ENCODE assay signal across 13 cellular contexts in the genomic region with DNA sequence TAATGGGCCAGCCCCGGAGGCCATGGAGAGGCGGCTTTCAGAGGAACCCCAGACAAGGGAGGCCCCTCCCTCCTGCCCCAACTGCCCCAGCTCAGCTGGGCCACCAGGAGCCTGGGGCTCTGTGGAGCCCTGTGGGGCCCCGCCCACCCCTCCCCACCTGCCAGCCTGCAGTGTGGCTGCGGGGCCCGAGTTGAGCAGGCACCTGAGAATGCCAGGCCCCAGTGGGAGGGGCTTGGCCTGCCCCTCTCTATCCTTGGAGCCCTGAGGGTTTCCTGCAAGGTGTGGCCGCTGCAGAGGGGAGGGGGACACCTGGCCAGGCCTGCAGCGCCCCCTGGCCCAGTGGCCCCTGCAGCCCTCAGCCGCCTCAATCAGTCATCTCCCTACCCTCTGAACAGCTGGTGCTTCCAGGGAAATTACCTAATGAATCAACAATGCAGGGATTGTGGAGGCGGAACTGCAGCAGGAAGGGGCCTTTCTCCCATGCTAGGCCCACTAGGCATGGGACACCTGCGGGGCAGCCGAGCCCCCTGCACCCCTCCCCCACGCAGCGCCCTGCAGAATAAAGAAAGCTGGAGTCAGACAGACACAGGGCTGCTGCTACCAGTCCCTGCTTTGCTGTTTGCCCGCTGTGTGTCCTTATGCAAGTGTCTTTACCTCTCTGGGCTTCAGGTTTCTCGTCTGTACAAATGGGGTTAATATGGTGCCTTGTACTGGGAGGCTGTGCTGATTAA. TPM values are rescaled to one million over a fixed set of nuclear protein-coding genes. Genes with fewer than 3 reads are reported as not detected.
A peak's percentile ranks its signal among the peaks of the same experiment; 100 is the strongest.
DNase-seq lines count a peak whose midpoint lies in the region; FAIRE-seq and TF ChIP-seq lines count a peak whose summit lies in the region.
"Had no signal": no experiment of that assay in that cellular context is flagged by ENCODE, and none has a peak within 500 bp of the region (broad histone marks: within the 10 kb centered on the region; RNA-seq: fewer than 3 reads in every experiment).

No MANE protein-coding gene starts in this region.

- no peak overlapping the region for H3K4me3 Mint-ChIP-seq in glutamatergic neuron (ENCODE audit: unreplicated experiment)
- H3K4me3 Mint-ChIP-seq: activated CD8-positive, alpha-beta memory T cell treated with anti-CD3 and anti-CD28 coated beads, Interleukin-2, amount 10 ng/mL, durations not matched to agents 7 days and 5 days had no signal

- H4K20me1 ChIP-seq in endothelial cell of umbilical vein (replicated peaks; ENCODE audit: control insufficient read depth, extremely low read depth, insufficient read depth, low read length) = no peaks in the 10 kb centered on the region

- H3K79me2 ChIP-seq in endothelial cell of umbilical vein (ENCODE audit: control insufficient read depth, insufficient read depth, low read length) = no peaks in the 10 kb centered on the region

- no peak overlapping the region for H2AFZ ChIP-seq in endothelial cell of umbilical vein (ENCODE audit: low read depth, low read length)

- H3K9me3 ChIP-seq in NT2/D1 (ENCODE audit: insufficient read depth, low read length) (no peaks in the 10 kb centered on the region), endothelial cell of umbilical vein (replicated peaks; ENCODE audit: control insufficient read depth, insufficient read depth, low read length) (no peaks in the 10 kb centered on the region), tibial nerve (no peaks in the 10 kb centered on the region)
- H3K9me3 ChIP-seq: heart left ventricle, transverse colon had no signal

- POLR2A ChIA-PET in endothelial cell of umbilical vein (lab: Charles Lee) = no interaction called here

- no peaks in the 10 kb centered on the region for H3K36me3 ChIP-seq in NT2/D1 (ENCODE audit: insufficient read depth, insufficient read length, low read length)
- H3K36me3 ChIP-seq in endothelial cell of umbilical vein (ENCODE audit: control insufficient read depth in 2 of 2, extremely low read depth in 1 of 2, insufficient read depth in 2 of 2, low read length in 2 of 2) = no peaks in the 10 kb centered on the region
- H3K36me3 ChIP-seq in tibial nerve = no peaks in the 10 kb centered on the region
- H3K36me3 ChIP-seq: heart left ventricle, transverse colon had no signal

- CTCF ChIA-PET in endothelial cell of umbilical vein (lab: Charles Lee) = interaction anchor here (0.8 to 3.6 kb wide), 3 partner anchors 25 to 53 kb away, joined by 3 to 27 read pairs (median 5); no protein-coding TSS in a partner anchor

- FAIRE-seq in endothelial cell of umbilical vein (lab: Jason Lieb, UNC) = peak; percentile 78
- FAIRE-seq: A204.1 had no signal

- intact Hi-C loops in endothelial cell of umbilical vein (cut with micrococcal nuclease) = loop anchor here (10.0 kb wide), 1 partner anchor 47 kb away; a partner anchor contains a TSS

- no peaks in the 10 kb centered on the region for H3K9me1 ChIP-seq in endothelial cell of umbilical vein (replicated peaks; ENCODE audit: control insufficient read depth, extremely low read depth, insufficient read depth, low read length)

- no peak overlapping the region for H3K27ac ChIP-seq in endothelial cell of umbilical vein (ENCODE audit: insufficient read depth, low read depth, low read length)
- no peak overlapping the region for H3K27ac ChIP-seq in tibial nerve
- H3K27ac ChIP-seq: heart left ventricle, transverse colon had no signal

- BruUV-seq in endothelial cell of umbilical vein (replicated peaks; lab: Mats Ljungman, UMichigan) = no TSS peak

- no peak overlapping the region for H3K4me2 ChIP-seq in endothelial cell of umbilical vein (ENCODE audit: insufficient read depth, low read length)

- TF ChIP-seq CTCF in endothelial cell of umbilical vein (IDR thresholded peaks at IDR 0.05; ENCODE audit: extremely low read depth in 1 of 2, insufficient read depth in 1 of 2, low read depth in 1 of 2, low read length in 2 of 2) (peak; percentile 18 to 33), glutamatergic neuron (IDR thresholded peaks at IDR 0.05; ENCODE audit: partially characterized antibody, unreplicated experiment) (no peak), tibial nerve (IDR thresholded peaks at IDR 0.05) (no peak)

- no peaks in the 10 kb centered on the region for H3K36me3 Mint-ChIP-seq in glutamatergic neuron (ENCODE audit: unreplicated experiment)
- H3K36me3 Mint-ChIP-seq: activated CD8-positive, alpha-beta memory T cell treated with anti-CD3 and anti-CD28 coated beads, Interleukin-2, amount 10 ng/mL, durations not matched to agents 7 days and 5 days had no signal

- H3K9ac ChIP-seq in NT2/D1 (ENCODE audit: insufficient read length, low read depth) (no peak overlapping the region), endothelial cell of umbilical vein (replicated peaks; ENCODE audit: extremely low read depth, insufficient read depth, low read length) (no peak overlapping the region)

- no peak for TF ChIP-seq EP300 in tibial nerve (IDR thresholded peaks at IDR 0.05)

- peaks cover 3% of the 10 kb centered on the region for H3K9me3 Mint-ChIP-seq in glutamatergic neuron (ENCODE audit: unreplicated experiment)

- DNase-seq in DMS53 (lab: John Stamatoyannopoulos, UW) (peak; percentile 58), DMS53 treated with DMSO at 0.1 percent for 48 hours (lab: John Stamatoyannopoulos, UW; ENCODE audit: unreplicated experiment) (no peak), NT2/D1 (ENCODE audit: low read depth, low spot score) (peak; percentile 71), endothelial cell of umbilical vein (ENCODE audit: low read depth, low spot score) (peak; percentile 62), pulmonary artery endothelial cell (ENCODE audit: low read depth, low spot score) (peak; percentile 30), glutamatergic neuron (no peak), tibial nerve (ENCODE audit: low spot score in 2 of 2) (no peak)
- no peak for DNase-seq in activated CD4-positive, alpha-beta T cell treated with anti-CD3 and anti-CD28 coated beads, Interleukin-2, amount 50 U/mL, for 48 hours
- DNase-seq: activated CD8-positive, alpha-beta memory T cell treated with anti-CD3 and anti-CD28 coated beads, Interleukin-2, amount 10 ng/mL, durations not matched to agents 7 days and 5 days; heart left ventricle; NCI-H1436 had no signal

- H3K27me3 Mint-ChIP-seq in glutamatergic neuron (ENCODE audit: unreplicated experiment) = peaks cover 2% of the 10 kb centered on the region

- dilution Hi-C loops in endothelial cell of umbilical vein (cut with MboI; ENCODE audit: extremely low pct_ligation_motif_present, low sequenced_read_pairs) = no loop called here

- H3K4me3 ChIP-seq in NT2/D1 (ENCODE audit: insufficient read length, low read depth) = no peak overlapping the region
- no peak overlapping the region for H3K4me3 ChIP-seq in endothelial cell of umbilical vein (replicated peaks in 1 of 3; ENCODE audit: insufficient read depth in 1 of 3, low read depth in 1 of 3, low read length in 3 of 3)
- H3K4me3 ChIP-seq in tibial nerve = no peak overlapping the region
- H3K4me3 ChIP-seq: heart left ventricle, transverse colon had no signal

- peaks cover 93% of the 10 kb centered on the region for H3K27me3 ChIP-seq in NT2/D1 (ENCODE audit: insufficient read depth, insufficient read length)
- H3K27me3 ChIP-seq in endothelial cell of umbilical vein (ENCODE audit: control insufficient read depth in 2 of 2, insufficient read depth in 2 of 2, low read length in 2 of 2) = peaks cover 14 to 18% of the 10 kb centered on the region in 2 experiments
- peaks cover 0 to 43% of the 10 kb centered on the region in 2 donors for H3K27me3 ChIP-seq in tibial nerve

- peaks cover 16% of the 10 kb centered on the region for H3K4me1 Mint-ChIP-seq in glutamatergic neuron (ENCODE audit: low read depth, unreplicated experiment)
- H3K4me1 Mint-ChIP-seq: activated CD8-positive, alpha-beta memory T cell treated with anti-CD3 and anti-CD28 coated beads, Interleukin-2, amount 10 ng/mL, durations not matched to agents 7 days and 5 days had no signal

- TF ChIP-seq POLR2A in endothelial cell of umbilical vein (IDR thresholded peaks at IDR 0.05; ENCODE audit: low read depth, low read length) (no peak), tibial nerve (IDR thresholded peaks at IDR 0.05) (no peak)

- H3K4me1 ChIP-seq in NT2/D1 (ENCODE audit: insufficient read depth, insufficient read length) (peaks cover 33% of the 10 kb centered on the region), endothelial cell of umbilical vein (ENCODE audit: control insufficient read depth, extremely low read depth, insufficient read depth, low read length) (peaks cover 12% of the 10 kb centered on the region), tibial nerve (peaks cover 0 to 37% (median 2%) of the 10 kb centered on the region in 4 donors)

- 48 to 51% methylated on average over 9 to 10 of the region's 15 CpGs for WGBS in tibial nerve, 2 donors

- no peak overlapping the region for H3K27ac Mint-ChIP-seq in glutamatergic neuron (ENCODE audit: unreplicated experiment)
- H3K27ac Mint-ChIP-seq: activated CD8-positive, alpha-beta memory T cell treated with anti-CD3 and anti-CD28 coated beads, Interleukin-2, amount 10 ng/mL, durations not matched to agents 7 days and 5 days had no signal

TF ChIP-seq in endothelial cell of umbilical vein, 7 proteins besides CTCF, POLR2A, EP300 and RAD21:
- TF ChIP-seq JUN (IDR thresholded peaks at IDR 0.05; ENCODE audit: borderline replicate concordance, insufficient read depth, insufficient read length, low read depth) = peak; percentile 56
- TF ChIP-seq MYC (IDR thresholded peaks at IDR 0.05; ENCODE audit: low read depth, low read length) = no peak
- TF ChIP-seq GATA2 (IDR thresholded peaks at IDR 0.05; ENCODE audit: insufficient read depth, insufficient read length, low read depth, low read length) = no peak

RNA-seq across cellular contexts. Expression of a gene that starts 48.0 kb away (rescaled TPM):
- total RNA-seq in endothelial cell of umbilical vein (not detected in 2 replicates), pulmonary artery endothelial cell (not detected in 2 replicates), glutamatergic neuron (ENCODE audit: unreplicated experiment) (0.27 TPM), tibial nerve (1 to 10 TPM in 1 of 4 donors, under 1 TPM in 2, not detected in 1; 0.60 to 1.5 (median 0.78) TPM)
- not detected in 2 replicates for polyA plus RNA-seq in endothelial cell of umbilical vein
- not detected in 2 replicates for polyA plus RNA-seq in endothelial cell of umbilical vein (2011; cell fraction: cytosol; rRNA removed)
- polyA plus RNA-seq in endothelial cell of umbilical vein (2011; cell fraction: nucleus; rRNA removed) = not detected in 2 replicates
- polyA plus RNA-seq in endothelial cell of umbilical vein (2012) = not detected in 2 replicates
- not detected in 2 replicates for polyA minus RNA-seq in endothelial cell of umbilical vein
- not detected for polyA minus RNA-seq in endothelial cell of umbilical vein (2011; cell fraction: cytosol; rRNA and poly(A)+ RNA removed)
- not detected in 2 replicates for polyA minus RNA-seq in endothelial cell of umbilical vein (2011; cell fraction: nucleus; rRNA and poly(A)+ RNA removed)
- total RNA-seq: activated CD8-positive, alpha-beta memory T cell treated with anti-CD3 and anti-CD28 coated beads, Interleukin-2, amount 10 ng/mL, durations not matched to agents 7 days and 5 days had no signal

Comparison
In these comparisons a context has a peak if more than half of its experiments do, and no peak if none do; other contexts are left out.
1. DNase-seq: peak in DMS53 (single experiment), NT2/D1 (single experiment), endothelial cell of umbilical vein (single experiment) and pulmonary artery endothelial cell (single experiment); none in DMS53 treated with DMSO at 0.1 percent for 48 hours (single experiment), glutamatergic neuron (single experiment), activated CD4-positive, alpha-beta T cell treated with anti-CD3 and anti-CD28 coated beads, Interleukin-2, amount 50 U/mL, for 48 hours (0 of 2) and tibial nerve (0 of 2).
2. CTCF ChIP-seq: peak in endothelial cell of umbilical vein (2 of 2); none in glutamatergic neuron (single experiment) and tibial nerve (0 of 5).